In the genomic region with DNA sequence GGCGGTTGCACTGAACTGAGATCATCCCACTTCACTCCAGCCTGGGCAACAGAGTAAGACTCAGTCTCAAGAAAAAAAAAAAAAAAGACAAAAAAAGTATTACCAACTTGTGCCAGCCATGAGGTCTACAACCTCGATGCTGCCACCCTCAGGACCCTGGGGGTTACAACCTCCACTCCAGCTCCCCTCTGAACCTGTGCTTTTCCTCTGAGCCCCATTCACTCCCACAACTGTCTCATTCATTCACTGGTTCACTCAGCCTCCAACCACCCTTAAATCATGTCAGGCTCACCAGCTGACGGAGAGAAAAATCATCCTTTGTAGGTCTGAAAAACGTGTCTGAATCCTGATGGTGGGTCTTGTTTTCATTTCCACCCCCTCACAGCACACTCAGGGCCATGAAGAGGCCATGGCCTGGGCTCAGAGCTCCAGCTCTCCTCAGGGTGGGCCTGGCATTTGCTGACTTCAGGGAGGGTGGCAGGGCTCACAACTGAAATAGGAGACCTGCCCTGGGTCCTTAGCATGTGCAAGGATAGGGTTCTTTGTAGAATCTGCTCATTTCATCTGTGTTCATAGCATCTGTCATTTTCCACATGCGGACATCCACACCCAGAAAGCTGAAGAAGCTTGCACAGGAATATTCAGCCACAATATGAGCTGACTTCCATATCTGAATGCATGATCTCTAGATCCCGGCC, we compare ENCODE assay signal across 9 cellular contexts. TPM values are rescaled to one million over a fixed set of nuclear protein-coding genes. Genes with fewer than 3 reads are reported as not detected.
DNase-seq lines count a peak whose midpoint lies in the region; ATAC-seq and TF ChIP-seq lines count a peak whose summit lies in the region.
"Had no signal": no experiment of that assay in that cellular context is flagged by ENCODE, and none has a peak within 500 bp of the region (broad histone marks: within the 10 kb centered on the region; RNA-seq: fewer than 3 reads in every experiment).

No MANE protein-coding gene starts in this region.

- no TSS peak for BruUV-seq in MCF 10A (replicated peaks; lab: Mats Ljungman, UMichigan)

- no peak overlapping the region for H3K27ac Mint-ChIP-seq in MCF 10A (ENCODE audit: low read depth, unreplicated experiment)
- no peak overlapping the region for H3K27ac Mint-ChIP-seq in chondrocyte (ENCODE audit: unreplicated experiment)
- H3K27ac Mint-ChIP-seq in stimulated activated naive CD8-positive, alpha-beta T cell treated with anti-CD3 and anti-CD28 coated beads, Interleukin-15, amount 100 ng/mL, for 72 hours: no peak overlapping the region

- POLR2A ChIA-PET in MCF 10A (lab: Yijun Ruan, JAX): no interaction called here

- no peaks in the 10 kb centered on the region for H3K36me3 ChIP-seq in breast epithelium

- TF ChIP-seq CTCF in MCF 10A (IDR thresholded peaks at IDR 0.05; ENCODE audit: unreplicated experiment): peak; percentile 24
- no peak for TF ChIP-seq CTCF in breast epithelium (IDR thresholded peaks at IDR 0.05)
- peak; percentile 52 for TF ChIP-seq CTCF in chondrocyte (IDR thresholded peaks at IDR 0.05)

- H3K27ac ChIP-seq in breast epithelium: no peak overlapping the region

- H3K4me1 Mint-ChIP-seq in MCF 10A (ENCODE audit: insufficient read depth, unreplicated experiment) (no peaks in the 10 kb centered on the region), chondrocyte (ENCODE audit: low read depth) (peaks cover 29% of the 10 kb centered on the region)
- H3K4me1 Mint-ChIP-seq in stimulated activated naive CD8-positive, alpha-beta T cell treated with anti-CD3 and anti-CD28 coated beads, Interleukin-15, amount 100 ng/mL, for 72 hours: peaks cover 54% of the 10 kb centered on the region

- H3K4me3 ChIP-seq in breast epithelium: no peak overlapping the region

- H3K4me3 Mint-ChIP-seq in MCF 10A (ENCODE audit: unreplicated experiment): no peak overlapping the region
- H3K4me3 Mint-ChIP-seq in chondrocyte (ENCODE audit: unreplicated experiment): no peak overlapping the region
- H3K4me3 Mint-ChIP-seq in stimulated activated naive CD8-positive, alpha-beta T cell treated with anti-CD3 and anti-CD28 coated beads, Interleukin-15, amount 100 ng/mL, for 72 hours: no peak overlapping the region

- H3K4me1 ChIP-seq in breast epithelium: peaks cover 0 to 4% of the 10 kb centered on the region in 2 donors

- H3K36me3 Mint-ChIP-seq in MCF 10A (ENCODE audit: insufficient read depth, unreplicated experiment) (no peaks in the 10 kb centered on the region), chondrocyte (ENCODE audit: low read depth) (no peaks in the 10 kb centered on the region)

- TF ChIP-seq POLR2A in breast epithelium (IDR thresholded peaks at IDR 0.05): no peak

- CTCF ChIA-PET in MCF 10A (lab: Yijun Ruan, JAX): interaction anchor here (0.6 kb wide), 2 partner anchors 21 to 131 kb away, joined by 3 read pairs; no protein-coding TSS in a partner anchor

- peak; percentile 44 for DNase-seq in MCF 10A (ENCODE audit: unreplicated experiment)
- no peak for DNase-seq in breast epithelium (ENCODE audit: low spot score in 2 of 2)
- DNase-seq in RPMI7951 (ENCODE audit: low read depth): peak; percentile 17
- DNase-seq in chondrocyte (ENCODE audit: low spot score): no peak
- DNase-seq in stimulated activated naive CD8-positive, alpha-beta T cell treated with anti-CD3 and anti-CD28 coated beads, Interleukin-15, amount 100 ng/mL, for 72 hours: peak; percentile 47 to 59
- DNase-seq in GF-D8 (lab: John Stamatoyannopoulos, UW): no peak
- no peak for DNase-seq in NCI-H128 (lab: John Stamatoyannopoulos, UW; ENCODE audit: unreplicated experiment)
- DNase-seq: occipital lobe had no signal

- H3K9me3 Mint-ChIP-seq in MCF 10A (ENCODE audit: unreplicated experiment): no peaks in the 10 kb centered on the region
- H3K9me3 Mint-ChIP-seq in chondrocyte (ENCODE audit: low read depth): no peaks in the 10 kb centered on the region
- H3K9me3 Mint-ChIP-seq in stimulated activated naive CD8-positive, alpha-beta T cell treated with anti-CD3 and anti-CD28 coated beads, Interleukin-15, amount 100 ng/mL, for 72 hours: no peaks in the 10 kb centered on the region

- H3K9me3 ChIP-seq in breast epithelium: no peaks in the 10 kb centered on the region

- H3K27me3 Mint-ChIP-seq in MCF 10A (ENCODE audit: insufficient read depth, unreplicated experiment) (peaks cover 12% of the 10 kb centered on the region), chondrocyte (ENCODE audit: low read depth) (peaks cover 19% of the 10 kb centered on the region)
- H3K27me3 Mint-ChIP-seq in stimulated activated naive CD8-positive, alpha-beta T cell treated with anti-CD3 and anti-CD28 coated beads, Interleukin-15, amount 100 ng/mL, for 72 hours: peaks cover 85% of the 10 kb centered on the region

- intact Hi-C loops in MCF 10A (cut with micrococcal nuclease): no loop called here
- intact Hi-C loops in breast epithelium (cut with DNase I; ENCODE audit: low total_unique reads): no loop called here

- H3K27me3 ChIP-seq in breast epithelium: peaks cover 0 to 48% of the 10 kb centered on the region in 2 donors

- peak; percentile 42 for ATAC-seq in stimulated activated naive CD8-positive, alpha-beta T cell treated with anti-CD3 and anti-CD28 coated beads, Interleukin-15, amount 100 ng/mL, for 72 hours
- no peak for ATAC-seq in HG02759 (IDR thresholded peaks at IDR 0.05; ENCODE audit: unreplicated experiment)

RNA-seq across cellular contexts. Expression of a gene that starts 1.9 kb away (rescaled TPM):
- total RNA-seq in MCF 10A (2022) (not detected in 2 replicates), breast epithelium (under 1 TPM in 2 of 3 donors, not detected in 1; under 0.01 to 0.29 TPM), chondrocyte (2.8 to 29.8 TPM (median 29.8 TPM) in 3 replicates)
- total RNA-seq in RPMI7951 (2014; rRNA removed; shearing (Covaris generic)): 0.20 and 0.36 TPM in 2 replicates

RNA-seq across cellular contexts. Expression of a gene that starts 20.1 kb away (rescaled TPM):
- total RNA-seq in MCF 10A (2022) (3.1 and 5.2 TPM in 2 replicates), breast epithelium (1 to 10 TPM in 1 of 3 donors, under 1 TPM in 1, not detected in 1; 0.88 to 1.3 TPM), chondrocyte (7.7 to 15.1 TPM (median 13.9 TPM) in 3 replicates)
- 21.8 and 21.9 TPM in 2 replicates for total RNA-seq in RPMI7951 (2014; rRNA removed; shearing (Covaris generic))

RNA-seq across cellular contexts. Expression of a gene that starts 39.0 kb away (rescaled TPM):
- total RNA-seq in MCF 10A (2022): 8.3 and 9.9 TPM in 2 replicates
- 1 to 10 TPM in 1 of 3 donors, not detected in 2; 2.2 TPM for total RNA-seq in breast epithelium
- 9.9 and 13.4 TPM in 2 replicates for total RNA-seq in RPMI7951 (2014; rRNA removed; shearing (Covaris generic))
- 0.51 to 0.60 TPM (median 0.54 TPM) in 3 replicates for total RNA-seq in chondrocyte
- total RNA-seq: occipital lobe had no signal

Comparison
In these comparisons a context has a peak if more than half of its experiments do, and no peak if none do; other contexts are left out.
1. DNase-seq: peak in MCF 10A (single experiment), RPMI7951 (single experiment) and stimulated activated naive CD8-positive, alpha-beta T cell treated with anti-CD3 and anti-CD28 coated beads, Interleukin-15, amount 100 ng/mL, for 72 hours (2 of 2); none in breast epithelium (0 of 2), chondrocyte (single experiment), GF-D8 (single experiment) and NCI-H128 (single experiment).
2. CTCF ChIP-seq: peak in MCF 10A (single experiment) and chondrocyte (single experiment); none in breast epithelium (0 of 3).